ENCODE assay signal across 8 cellular contexts in the genomic region with DNA sequence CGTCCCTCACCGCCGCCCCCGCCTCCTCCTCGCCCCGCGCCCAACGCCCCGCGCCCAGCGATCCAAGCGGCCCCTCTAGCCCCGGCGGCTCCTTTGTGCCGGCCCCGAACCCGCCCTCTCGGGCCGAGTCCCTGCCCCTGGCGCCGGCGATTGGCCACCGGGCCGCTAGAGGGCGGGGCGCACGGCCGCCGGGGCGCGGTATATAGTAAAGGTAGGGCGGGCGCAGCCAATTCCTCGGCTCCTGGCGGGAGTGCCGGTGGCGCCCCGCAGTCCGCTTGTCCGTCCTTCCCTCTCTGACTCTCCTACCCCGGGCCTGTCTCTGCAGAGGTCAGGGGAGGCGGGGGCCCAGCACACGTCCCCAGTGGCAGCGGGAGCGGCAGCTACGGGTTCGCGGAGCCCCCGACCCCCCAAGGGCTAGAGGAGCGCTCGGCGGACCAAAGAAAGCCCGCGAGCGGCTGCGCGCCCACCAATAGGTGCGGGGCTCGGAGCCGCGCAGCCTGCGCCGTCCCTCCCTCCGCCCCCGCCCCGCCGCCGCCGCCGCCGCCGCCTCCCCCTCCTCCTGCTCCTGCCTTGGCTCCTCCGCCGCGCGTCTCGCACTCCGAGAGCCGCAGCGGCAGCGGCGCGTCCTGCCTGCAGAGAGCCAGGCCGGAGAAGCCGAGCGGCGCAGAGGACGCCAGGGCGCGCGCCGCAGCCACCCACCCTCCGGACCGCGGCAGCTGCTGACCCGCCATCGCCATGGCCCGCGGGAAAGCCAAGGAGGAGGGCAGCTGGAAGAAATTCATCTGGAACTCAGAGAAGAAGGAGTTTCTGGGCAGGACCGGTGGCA. TPM values are rescaled to one million over a fixed set of nuclear protein-coding genes. Genes with fewer than 3 reads are reported as not detected.
DNase-seq lines count a peak whose midpoint lies in the region; ATAC-seq and TF ChIP-seq lines count a peak whose summit lies in the region.

TSS of gene ATP1B1 (plus strand) at position 596 of the 826 bp plus-strand sequence. CDS start at position 736, 140 bp downstream.

- H3K36me3 ChIP-seq in BLaER1: no peaks in the 10 kb centered on the region
- no peaks in the 10 kb centered on the region for H3K36me3 ChIP-seq in colonic mucosa

- H3K4me1 ChIP-seq in BLaER1 (peaks cover 31% of the 10 kb centered on the region), colonic mucosa (peaks cover 8% of the 10 kb centered on the region)

- H3K27ac ChIP-seq in BLaER1 (peak within 1 kb of the TSS; percentile 77), colonic mucosa (peak within 1 kb of the TSS; percentile 92)

- TF ChIP-seq CTCF in colonic mucosa (IDR thresholded peaks at IDR 0.05): peak; percentile 53

- H3K9ac ChIP-seq in BLaER1 (peak within 1 kb of the TSS; percentile 79), colonic mucosa (ENCODE audit: low read depth in 2 of 2, low read length in 2 of 2) (peak within 1 kb of the TSS; percentile 99 to 100)

- H3K4me3 ChIP-seq in BLaER1 (peak within 1 kb of the TSS; percentile 83), colonic mucosa (peak within 1 kb of the TSS; percentile 82)

- H3K27me3 ChIP-seq in BLaER1 (peaks cover 18% of the 10 kb centered on the region), colonic mucosa (no peaks in the 10 kb centered on the region)

- H3K9me3 ChIP-seq in BLaER1 (no peaks in the 10 kb centered on the region), colonic mucosa (no peaks in the 10 kb centered on the region)

- intact Hi-C loops in colonic mucosa (cut with DNase I): no loop called here

- DNase-seq in GM19238 (ENCODE audit: insufficient read length, low spot score) (peak; percentile 91), NCI-H510A (lab: John Stamatoyannopoulos, UW) (peak; percentile 93), colonic mucosa (peak; percentile 92), left kidney (ENCODE audit: low read depth, low spot score) (peak; percentile 98)
- peak; percentile 85 for DNase-seq in activated CD4-positive, alpha-beta T cell treated with anti-CD3 and anti-CD28 coated beads for 48 hours
- peak; percentile 84 to 87 for DNase-seq in stimulated activated CD4-positive, alpha-beta T cell treated with anti-CD3 and anti-CD28 coated beads, Interleukin-2, amount 100 ng/mL, for 24 hours

- no peaks in the 10 kb centered on the region for H4K20me1 ChIP-seq in BLaER1

- peak; percentile 89 for ATAC-seq in HG03432 (IDR thresholded peaks at IDR 0.05; ENCODE audit: unreplicated experiment)

- H3K4me2 ChIP-seq in BLaER1: peak within 1 kb of the TSS; percentile 97

RNA-seq across cellular contexts. Expression of gene ATP1B1, which starts in this region (rescaled TPM):
- total RNA-seq in colonic mucosa: 100 to 1,000 TPM; 378 to 678 TPM

Comparison
In these comparisons a context has a peak if more than half of its experiments do, and no peak if none do; other contexts are left out.
1. Peak in every context shown above with its lines: DNase-seq, ATAC-seq, H3K4me3 ChIP-seq and H3K27ac ChIP-seq.